In the genomic region with DNA sequence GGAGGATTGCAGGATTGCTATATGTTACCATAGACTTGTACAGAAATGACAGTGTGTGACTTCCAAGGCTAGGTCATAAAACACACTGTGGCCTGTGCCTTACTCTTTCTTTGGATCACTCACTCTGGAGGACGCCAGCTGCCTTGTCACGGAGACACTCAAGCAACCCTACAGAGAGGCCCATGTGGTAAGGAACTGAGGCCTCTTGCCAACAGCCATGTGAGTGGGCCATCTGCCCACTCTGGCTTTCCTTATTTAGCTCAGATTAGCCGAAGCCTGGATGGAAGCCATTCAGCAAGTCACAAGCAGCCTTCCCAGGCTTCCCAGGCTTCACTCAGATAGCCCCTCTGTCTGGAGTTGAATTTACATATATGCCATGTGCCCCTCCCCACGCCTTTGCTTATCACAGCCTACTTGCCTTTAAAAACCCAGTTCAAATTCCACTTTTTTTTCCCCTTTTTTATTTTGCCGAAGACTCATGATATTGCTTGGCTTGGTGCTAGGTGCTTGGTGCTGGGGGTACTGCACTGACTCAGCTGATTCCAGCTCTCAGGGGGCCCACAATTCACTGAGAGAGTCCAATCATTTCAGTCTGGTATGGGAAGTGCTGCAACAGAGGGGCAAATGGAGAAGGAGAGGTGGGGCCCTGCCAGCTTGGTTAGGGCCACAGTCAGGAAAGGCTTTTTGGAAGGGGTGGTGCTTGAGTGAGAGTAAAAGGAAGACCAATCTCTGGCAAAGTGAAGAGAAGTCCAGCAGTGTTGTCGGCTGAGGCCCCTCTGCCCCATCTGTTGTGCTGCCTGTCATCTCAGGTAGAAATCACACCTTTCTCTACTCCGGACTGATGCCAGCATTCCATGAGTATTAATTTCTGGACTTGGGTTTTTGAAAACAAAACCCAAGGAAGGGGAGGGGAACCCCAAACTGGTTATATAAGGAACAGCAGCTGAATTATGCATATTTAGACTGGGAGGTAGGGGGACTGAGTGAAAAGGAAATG, we compare ENCODE assay signal across 12 cellular contexts. TPM values are rescaled to one million over a fixed set of nuclear protein-coding genes. Genes with fewer than 3 reads are reported as not detected.
A peak's percentile ranks its signal among the peaks of the same experiment; 100 is the strongest.
DNase-seq lines count a peak whose midpoint lies in the region; TF ChIP-seq lines count a peak whose summit lies in the region.
"Had no signal": no experiment of that assay in that cellular context is flagged by ENCODE, and none has a peak within 500 bp of the region (broad histone marks: within the 10 kb centered on the region; RNA-seq: fewer than 3 reads in every experiment).

No MANE protein-coding gene starts in this region.

- H3K4me3 ChIP-seq in AG10803 (ENCODE audit: low read length), result no peak overlapping the region
- no peak overlapping the region for H3K4me3 ChIP-seq in CD8-positive, alpha-beta memory T cell (ENCODE audit: low read length)

- no peaks in the 10 kb centered on the region for H3K4me1 ChIP-seq in CD8-positive, alpha-beta memory T cell (ENCODE audit: insufficient read depth, low read length)

- no peak overlapping the region for H3K27ac Mint-ChIP-seq in CD8-positive, alpha-beta memory T cell
- H3K27ac Mint-ChIP-seq: memory B cell had no signal

- DNase-seq in AG10803 (ENCODE audit: low read depth), result peak; percentile 97
- peak; percentile 88 for DNase-seq in NCI-H524 treated with DMSO at 0.1 percent for 48 hours (lab: John Stamatoyannopoulos, UW)
- peak; percentile 95 for DNase-seq in fibroblast of peridontal ligament (ENCODE audit: extremely low read depth)
- peak; percentile 80 for DNase-seq in occipital lobe (lab: John Stamatoyannopoulos, UW)
- DNase-seq in DMS114 treated with DMSO at 0.1 percent for 48 hours (lab: John Stamatoyannopoulos, UW; ENCODE audit: unreplicated experiment), result no peak
- no peak for DNase-seq in CD8-positive, alpha-beta memory T cell
- no peak for DNase-seq in NCI-H128 (lab: John Stamatoyannopoulos, UW; ENCODE audit: unreplicated experiment)
- no peak for DNase-seq in mesenteric fat pad (ENCODE audit: low spot score)
- DNase-seq: activated T-cell treated with anti-CD3 and anti-CD28 coated beads, Interleukin-2, amount 50 U/mL, for 4 hours; NCI-H510A treated with DMSO at 0.1 percent for 48 hours; stimulated activated naive CD4-positive, alpha-beta T cell treated with Interleukin-2 at 50 U/mL for 16 hours had no signal

- H3K27me3 Mint-ChIP-seq in CD8-positive, alpha-beta memory T cell, result peaks cover 3 to 15% of the 10 kb centered on the region in 2 donors

- CTCF ChIA-PET in CD8-positive, alpha-beta memory T cell (lab: Charles Lee), result no interaction called here

- TF ChIP-seq CTCF in AG10803 (conservative IDR thresholded peaks at IDR 0.05; ENCODE audit: low read length), result no peak

- H3K36me3 Mint-ChIP-seq in CD8-positive, alpha-beta memory T cell, result peaks cover 2 to 5% (median 4%) of the 10 kb centered on the region in 3 donors

- H3K27me3 ChIP-seq in CD8-positive, alpha-beta memory T cell (ENCODE audit: insufficient read depth, low read length, poor library complexity, severe bottlenecking), result no peaks in the 10 kb centered on the region

- H3K4me3 Mint-ChIP-seq in CD8-positive, alpha-beta memory T cell, result no peak overlapping the region
- H3K4me3 Mint-ChIP-seq: activated T-cell treated with anti-CD3 and anti-CD28 coated beads, Interleukin-2, amount 50 U/mL, for 4 hours; memory B cell had no signal

- H3K36me3 ChIP-seq in CD8-positive, alpha-beta memory T cell (ENCODE audit: insufficient read depth, low read length), result no peaks in the 10 kb centered on the region

- no peaks in the 10 kb centered on the region for H3K4me1 Mint-ChIP-seq in CD8-positive, alpha-beta memory T cell

- H3K9me3 Mint-ChIP-seq in CD8-positive, alpha-beta memory T cell, result no peaks in the 10 kb centered on the region
- H3K9me3 Mint-ChIP-seq: activated T-cell treated with anti-CD3 and anti-CD28 coated beads, Interleukin-2, amount 50 U/mL, for 4 hours; memory B cell had no signal

- no peak overlapping the region for H3K27ac ChIP-seq in CD8-positive, alpha-beta memory T cell (ENCODE audit: low read depth, low read length)

- POLR2A ChIA-PET in CD8-positive, alpha-beta memory T cell (lab: Charles Lee), result interaction anchor here (0.6 kb wide), 1 partner anchor 83 kb away, joined by 12 read pairs; no protein-coding TSS in a partner anchor

- H3K9me3 ChIP-seq in CD8-positive, alpha-beta memory T cell (ENCODE audit: low read length), result no peaks in the 10 kb centered on the region

RNA-seq across cellular contexts. Expression of a gene that starts 14.5 kb away (rescaled TPM):
- total RNA-seq in occipital lobe, result not detected
- not detected for total RNA-seq in CD8-positive, alpha-beta memory T cell
- not detected for polyA plus RNA-seq in CD8-positive, alpha-beta memory T cell
- total RNA-seq in mesenteric fat pad, result 1.0 TPM
- total RNA-seq: activated T-cell treated with anti-CD3 and anti-CD28 coated beads, Interleukin-2, amount 50 U/mL, for 4 hours had no signal

Comparison
In these comparisons a context has a peak if more than half of its experiments do, and no peak if none do; other contexts are left out.
1. DNase-seq: peak in AG10803 (single experiment), NCI-H524 treated with DMSO at 0.1 percent for 48 hours (single experiment), fibroblast of peridontal ligament (single experiment) and occipital lobe (single experiment); none in DMS114 treated with DMSO at 0.1 percent for 48 hours (single experiment), CD8-positive, alpha-beta memory T cell (0 of 5), NCI-H128 (single experiment) and mesenteric fat pad (single experiment).